ENCODE assay signal across 8 cellular contexts in the genomic region with DNA sequence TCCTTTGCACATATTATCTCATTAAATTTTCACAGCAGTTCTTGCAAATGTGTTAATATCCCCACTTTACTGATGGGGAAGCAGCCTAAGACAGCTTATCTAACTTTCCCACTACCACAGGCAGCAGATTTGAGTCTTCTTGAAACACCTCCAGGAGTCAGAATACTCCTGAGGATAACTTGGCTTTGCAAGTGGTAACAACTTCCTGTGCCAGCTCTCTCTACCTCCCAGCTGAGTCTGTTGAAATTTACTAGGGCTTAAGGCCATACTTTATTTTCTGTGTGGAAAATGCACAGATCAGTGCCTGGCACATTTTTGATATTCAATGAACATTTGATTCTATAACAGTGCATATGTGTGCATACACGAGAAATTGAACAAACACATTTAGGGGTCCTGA.
"Had no signal": no experiment of that assay in that cellular context is flagged by ENCODE, and none has a peak within 500 bp of the region (broad histone marks: within the 10 kb centered on the region; RNA-seq: fewer than 3 reads in every experiment).

No MANE protein-coding gene starts in this region.

- H3K4me3 ChIP-seq: K562 had no signal

- DNase-seq: GOT3, HCEC 1CT, IMR-90, KG1 had no signal

- H3K9me3 Mint-ChIP-seq: H9 had no signal

- H3K4me3 Mint-ChIP-seq: H9 had no signal

- FAIRE-seq: H54, HTR-8/SVneo, K562 had no signal
